In the genomic region with DNA sequence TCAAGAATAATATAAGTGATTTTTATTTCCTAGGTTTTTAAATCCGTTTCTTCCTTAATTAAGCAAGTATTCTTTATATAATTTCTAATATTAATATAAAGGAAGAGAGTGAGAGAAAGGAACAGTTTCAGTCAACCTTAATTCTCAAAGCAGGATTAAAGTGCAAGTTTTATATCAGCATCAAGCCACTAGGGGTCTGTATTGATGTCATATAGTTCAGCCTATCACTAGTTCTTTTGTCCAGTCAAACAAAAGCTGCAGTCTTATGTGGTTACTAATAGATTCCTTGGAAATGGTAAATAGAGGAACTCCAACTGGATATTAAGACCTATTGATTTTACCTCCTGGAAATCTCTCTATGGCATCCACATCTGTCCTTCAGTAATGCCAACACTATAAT, we compare ENCODE assay signal across 29 cellular contexts.
DNase-seq lines count a peak whose midpoint lies in the region; ATAC-seq, FAIRE-seq and TF ChIP-seq lines count a peak whose summit lies in the region.
"Had no signal": no experiment of that assay in that cellular context is flagged by ENCODE, and none has a peak within 500 bp of the region (broad histone marks: within the 10 kb centered on the region; RNA-seq: fewer than 3 reads in every experiment).

No MANE protein-coding gene starts in this region.

- H3K9me3 ChIP-seq in astrocyte (ENCODE audit: insufficient read depth, low read depth, low read length): no peaks in the 10 kb centered on the region
- H3K9me3 ChIP-seq: BE2C, left lung, prostate gland, thoracic aorta had no signal

- no peak overlapping the region for H3K4me2 ChIP-seq in astrocyte (ENCODE audit: low read length)

- no peaks in the 10 kb centered on the region for H3K4me1 Mint-ChIP-seq in astrocyte (ENCODE audit: low read depth, unreplicated experiment)
- H3K4me1 Mint-ChIP-seq: immature natural killer cell; stimulated activated memory B cell treated with anti-CD40 and anti-IgM and Interleukin-4, amounts not matched to agents 10 μg/mL and 1 μg/mL and 100 μg/mL, for 72 hours had no signal

- H3K27ac Mint-ChIP-seq in astrocyte (ENCODE audit: unreplicated experiment): no peak overlapping the region
- H3K27ac Mint-ChIP-seq: activated naive CD4-positive, alpha-beta T cell treated with anti-CD3 and anti-CD28 coated beads for 36 hours; activated T-cell treated with anti-CD3 and anti-CD28 coated beads, Interleukin-2, amount 50 U/mL, for 24 hours; immature natural killer cell; nephron progenitor cell; stimulated activated memory B cell treated with anti-CD40 and anti-IgM and Interleukin-4, amounts not matched to agents 10 μg/mL and 1 μg/mL and 100 μg/mL, for 72 hours had no signal

- H3K9me3 Mint-ChIP-seq in astrocyte (ENCODE audit: unreplicated experiment): no peaks in the 10 kb centered on the region
- H3K9me3 Mint-ChIP-seq: activated naive CD4-positive, alpha-beta T cell treated with anti-CD3 and anti-CD28 coated beads for 36 hours; activated T-cell treated with anti-CD3 and anti-CD28 coated beads, Interleukin-2, amount 50 U/mL, for 24 hours; nephron progenitor cell had no signal

- H3K9ac ChIP-seq in astrocyte (ENCODE audit: low read length): no peak overlapping the region

- no peaks in the 10 kb centered on the region for H4K20me1 ChIP-seq in astrocyte (ENCODE audit: insufficient read depth, low read length)

- TF ChIP-seq CTCF in astrocyte (IDR thresholded peaks at IDR 0.05; ENCODE audit: insufficient read depth, low read depth, low read length): no peak

- FAIRE-seq in astrocyte (lab: Jason Lieb, UNC) (peak; percentile 98), urothelium cell line (lab: Jason Lieb, UNC) (no peak)
- FAIRE-seq: HepG2 had no signal

- H3K4me3 ChIP-seq in astrocyte (ENCODE audit: insufficient read depth, low read depth, low read length): no peak overlapping the region
- H3K4me3 ChIP-seq: left lung, prostate gland, thoracic aorta had no signal

- peak; percentile 8 for DNase-seq in DMS 273 (lab: John Stamatoyannopoulos, UW; ENCODE audit: unreplicated experiment)
- DNase-seq in DMS 273 treated with DMSO at 0.1 percent for 48 hours (lab: John Stamatoyannopoulos, UW): no peak
- no peak for DNase-seq in astrocyte (ENCODE audit: low read depth)
- peak; percentile 3 for DNase-seq in medulla oblongata (ENCODE audit: extremely low spot score)
- peak; percentile 2 for DNase-seq in urothelium cell line (ENCODE audit: low spot score)
- DNase-seq in left lobe of liver (ENCODE audit: low spot score): no peak
- no peak for DNase-seq in Right ventricle myocardium superior
- no peak for DNase-seq in stimulated activated CD4-positive, alpha-beta T cell treated with anti-CD3 and anti-CD28 coated beads, Interleukin-4, amount 100 ng/mL, for 24 hours
- DNase-seq: activated naive CD4-positive, alpha-beta T cell treated with anti-CD3 and anti-CD28 coated beads for 36 hours; activated T-cell treated with anti-CD3 and anti-CD28 coated beads, Interleukin-2, amount 50 U/mL, for 24 hours; amygdala; BE2C; COR-L47; dermis blood vessel endothelial cell; EL; GOT3; immature natural killer cell; left lung; NCI-H1417 treated with DMSO at 0.1 percent for 48 hours; NCI-H524 treated with DMSO at 0.1 percent for 48 hours; nephron progenitor cell; stimulated activated CD4-positive, alpha-beta T cell treated with anti-CD3 and anti-CD28 coated beads, Interleukin-2, amount 100 ng/mL, for 24 hours had no signal

- no peaks in the 10 kb centered on the region for H3K36me3 Mint-ChIP-seq in astrocyte (ENCODE audit: low read depth, unreplicated experiment)
- H3K36me3 Mint-ChIP-seq: immature natural killer cell; stimulated activated memory B cell treated with anti-CD40 and anti-IgM and Interleukin-4, amounts not matched to agents 10 μg/mL and 1 μg/mL and 100 μg/mL, for 72 hours had no signal

- no peaks in the 10 kb centered on the region for H3K79me2 ChIP-seq in astrocyte (ENCODE audit: insufficient read depth, low read length)

- no peak overlapping the region for H3K27ac ChIP-seq in astrocyte (ENCODE audit: low read depth, low read length)
- H3K27ac ChIP-seq: 22Rv1, HL-60, left lung, prostate gland, thoracic aorta had no signal

- ATAC-seq in left lobe of liver: no peak
- ATAC-seq in Right ventricle myocardium superior (ENCODE audit: poor library complexity): no peak
- ATAC-seq: activated CD4-positive, CD25-positive, alpha-beta regulatory T cell treated with anti-CD3 and anti-CD28 coated beads, Interleukin-2, amount 50 U/mL, for 24 hours; HepG2; left lung; stimulated activated memory B cell treated with anti-CD40 and anti-IgM and Interleukin-4, amounts not matched to agents 10 μg/mL and 1 μg/mL and 100 μg/mL, for 72 hours had no signal

- H3K4me1 ChIP-seq in astrocyte (ENCODE audit: insufficient read depth, low read length): no peaks in the 10 kb centered on the region
- H3K4me1 ChIP-seq: BE2C, left lung, prostate gland had no signal

- no peaks in the 10 kb centered on the region for H3K27me3 ChIP-seq in astrocyte (ENCODE audit: insufficient read depth, low read length)
- H3K27me3 ChIP-seq: BE2C, left lung had no signal

- no peak overlapping the region for H3K4me3 Mint-ChIP-seq in astrocyte (ENCODE audit: unreplicated experiment)
- H3K4me3 Mint-ChIP-seq: activated naive CD4-positive, alpha-beta T cell treated with anti-CD3 and anti-CD28 coated beads for 36 hours; activated T-cell treated with anti-CD3 and anti-CD28 coated beads, Interleukin-2, amount 50 U/mL, for 24 hours; immature natural killer cell; nephron progenitor cell; stimulated activated memory B cell treated with anti-CD40 and anti-IgM and Interleukin-4, amounts not matched to agents 10 μg/mL and 1 μg/mL and 100 μg/mL, for 72 hours had no signal

- no peaks in the 10 kb centered on the region for H3K36me3 ChIP-seq in astrocyte (ENCODE audit: insufficient read depth, low read length)
- H3K36me3 ChIP-seq: BE2C, left lung, prostate gland, thoracic aorta had no signal

- no peak overlapping the region for H2AFZ ChIP-seq in astrocyte (ENCODE audit: low read depth, low read length)

- intact Hi-C loops in Right ventricle myocardium superior (cut with DNase I): no loop called here

- H3K27me3 Mint-ChIP-seq in astrocyte (ENCODE audit: low read depth, unreplicated experiment): no peaks in the 10 kb centered on the region
- H3K27me3 Mint-ChIP-seq: stimulated activated memory B cell treated with anti-CD40 and anti-IgM and Interleukin-4, amounts not matched to agents 10 μg/mL and 1 μg/mL and 100 μg/mL, for 72 hours had no signal

Comparison
In these comparisons a context has a peak if more than half of its experiments do, and no peak if none do; other contexts are left out.
1. DNase-seq: peak in DMS 273 (single experiment), medulla oblongata (single experiment) and urothelium cell line (single experiment); none in DMS 273 treated with DMSO at 0.1 percent for 48 hours (single experiment), astrocyte (single experiment), left lobe of liver (single experiment), Right ventricle myocardium superior (single experiment) and stimulated activated CD4-positive, alpha-beta T cell treated with anti-CD3 and anti-CD28 coated beads, Interleukin-4, amount 100 ng/mL, for 24 hours (single experiment).